In the genomic region with DNA sequence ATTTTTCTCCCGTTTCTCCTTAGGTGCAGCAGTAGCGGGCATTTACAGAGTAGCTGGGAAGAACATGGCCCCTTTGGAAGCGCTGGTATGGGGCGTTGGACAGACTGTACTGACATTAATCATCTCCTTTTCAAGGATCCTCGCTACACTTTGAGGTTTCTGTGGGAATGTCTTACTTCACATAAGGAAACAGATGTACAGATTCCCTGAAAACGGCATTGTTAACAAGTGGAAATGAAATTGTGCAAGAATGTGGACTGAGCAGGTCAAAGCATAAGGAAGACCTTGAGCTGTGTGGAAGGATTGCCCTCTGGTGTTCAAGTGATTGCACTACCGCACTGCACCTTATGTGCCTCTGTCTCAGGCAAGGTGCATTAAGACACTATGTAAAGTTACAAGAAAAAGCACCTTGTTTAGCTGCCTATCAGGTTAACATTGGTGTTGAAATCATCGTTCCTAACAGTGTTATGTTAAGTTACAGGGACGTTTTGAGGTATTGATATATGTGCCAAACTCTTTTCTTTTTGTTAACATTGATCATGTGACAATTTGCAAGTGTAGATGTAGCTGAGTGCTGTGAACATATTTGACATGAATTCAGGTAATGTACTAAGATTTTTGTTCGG, we compare ENCODE assay signal across 8 cellular contexts. TPM values are rescaled to one million over a fixed set of nuclear protein-coding genes. Genes with fewer than 3 reads are reported as not detected.
DNase-seq lines count a peak whose midpoint lies in the region; ATAC-seq and TF ChIP-seq lines count a peak whose summit lies in the region.

No MANE protein-coding gene starts in this region.

- no peaks in the 10 kb centered on the region for H3K9me3 Mint-ChIP-seq in CD4-positive, CD25-positive, alpha-beta regulatory T cell
- no peaks in the 10 kb centered on the region for H3K9me3 Mint-ChIP-seq in stimulated activated memory B cell treated with anti-CD40 and anti-IgM and Interleukin-4, amounts not matched to agents 10 μg/mL and 1 μg/mL and 100 μg/mL, for 72 hours

- H3K36me3 ChIP-seq in CD4-positive, CD25-positive, alpha-beta regulatory T cell (ENCODE audit: control insufficient read depth, insufficient read depth, low read length): no peaks in the 10 kb centered on the region

- H3K27me3 Mint-ChIP-seq in CD4-positive, CD25-positive, alpha-beta regulatory T cell: peaks cover 11% of the 10 kb centered on the region
- H3K27me3 Mint-ChIP-seq in stimulated activated memory B cell treated with anti-CD40 and anti-IgM and Interleukin-4, amounts not matched to agents 10 μg/mL and 1 μg/mL and 100 μg/mL, for 72 hours: no peaks in the 10 kb centered on the region

- no peak overlapping the region for H3K27ac ChIP-seq in CD4-positive, CD25-positive, alpha-beta regulatory T cell (ENCODE audit: insufficient read depth, low read length, poor library complexity, severe bottlenecking)
- H3K27ac ChIP-seq in dorsolateral prefrontal cortex: peak overlapping the region in 1 of 59 donors; percentile 37

- peak; percentile 83 to 87 for ATAC-seq in CD4-positive, CD25-positive, alpha-beta regulatory T cell (ENCODE audit: low read depth in 2 of 2)
- ATAC-seq in GM19023 (IDR thresholded peaks at IDR 0.05; ENCODE audit: unreplicated experiment) (peak; percentile 98), HG03103 (IDR thresholded peaks at IDR 0.05; ENCODE audit: low read depth, unreplicated experiment) (peak; percentile 90)
- ATAC-seq in activated CD4-positive, CD25-positive, alpha-beta regulatory T cell treated with anti-CD3 and anti-CD28 coated beads, Interleukin-2, amount 50 U/mL, for 24 hours: peak; percentile 79 to 88
- peak; percentile 90 for ATAC-seq in stimulated activated memory B cell treated with anti-CD40 and anti-IgM and Interleukin-4, amounts not matched to agents 10 μg/mL and 1 μg/mL and 100 μg/mL, for 72 hours

- peak; percentile 12 to 81 (median 44) for DNase-seq in CD4-positive, CD25-positive, alpha-beta regulatory T cell
- DNase-seq in NCI-H446 treated with DMSO at 0.1 percent for 48 hours (lab: John Stamatoyannopoulos, UW) (peak; percentile 29), dorsolateral prefrontal cortex (peak in 7 of 10 donors; percentile 34 to 66 (median 51)), medulla oblongata (ENCODE audit: extremely low spot score) (peak; percentile 85)

- H3K4me3 ChIP-seq in CD4-positive, CD25-positive, alpha-beta regulatory T cell (ENCODE audit: low read depth, low read length): no peak overlapping the region
- H3K4me3 ChIP-seq in dorsolateral prefrontal cortex: peak overlapping the region in 2 of 59 donors; percentile 12 to 14

- no peaks in the 10 kb centered on the region for H3K4me1 ChIP-seq in CD4-positive, CD25-positive, alpha-beta regulatory T cell (ENCODE audit: control insufficient read depth, insufficient read depth, low read length, poor library complexity, severe bottlenecking)

- peak; percentile 53 to 92 (median 84) for TF ChIP-seq CTCF in dorsolateral prefrontal cortex (IDR thresholded peaks at IDR 0.05 in 54 of 56, conservative IDR thresholded peaks at IDR 0.05 in 2 of 56; ENCODE audit: low read depth in 1 of 56, partially characterized antibody in 56 of 56)

- H3K4me3 Mint-ChIP-seq in CD4-positive, CD25-positive, alpha-beta regulatory T cell: no peak overlapping the region
- H3K4me3 Mint-ChIP-seq in stimulated activated memory B cell treated with anti-CD40 and anti-IgM and Interleukin-4, amounts not matched to agents 10 μg/mL and 1 μg/mL and 100 μg/mL, for 72 hours: no peak overlapping the region

- peaks cover 2% of the 10 kb centered on the region for H3K27me3 ChIP-seq in CD4-positive, CD25-positive, alpha-beta regulatory T cell (ENCODE audit: control insufficient read depth, insufficient read depth, low read length)
- no peaks in the 10 kb centered on the region for H3K27me3 ChIP-seq in dorsolateral prefrontal cortex

- no peaks in the 10 kb centered on the region for H3K4me1 Mint-ChIP-seq in CD4-positive, CD25-positive, alpha-beta regulatory T cell
- no peaks in the 10 kb centered on the region for H3K4me1 Mint-ChIP-seq in stimulated activated memory B cell treated with anti-CD40 and anti-IgM and Interleukin-4, amounts not matched to agents 10 μg/mL and 1 μg/mL and 100 μg/mL, for 72 hours

- H3K9me3 ChIP-seq in CD4-positive, CD25-positive, alpha-beta regulatory T cell (ENCODE audit: control insufficient read depth in 2 of 2, low read length in 2 of 2): no peaks in the 10 kb centered on the region

- H3K27ac Mint-ChIP-seq in CD4-positive, CD25-positive, alpha-beta regulatory T cell: no peak overlapping the region
- H3K27ac Mint-ChIP-seq in stimulated activated memory B cell treated with anti-CD40 and anti-IgM and Interleukin-4, amounts not matched to agents 10 μg/mL and 1 μg/mL and 100 μg/mL, for 72 hours: no peak overlapping the region

- intact Hi-C loops in dorsolateral prefrontal cortex (cut with DNase I): loop anchor here in 1 of 2 donors (5.0 to 10.0 kb wide), 2 partner anchors 38 to 341 kb away; partner anchors contain the start of genes NEDD9 and TMEM170B

- no peaks in the 10 kb centered on the region for H3K36me3 Mint-ChIP-seq in CD4-positive, CD25-positive, alpha-beta regulatory T cell
- peaks cover 9% of the 10 kb centered on the region for H3K36me3 Mint-ChIP-seq in stimulated activated memory B cell treated with anti-CD40 and anti-IgM and Interleukin-4, amounts not matched to agents 10 μg/mL and 1 μg/mL and 100 μg/mL, for 72 hours

RNA-seq across cellular contexts. Expression of gene TMEM170B, which starts 38.0 kb away (rescaled TPM):
- 0.27 TPM for total RNA-seq in CD4-positive, CD25-positive, alpha-beta regulatory T cell
- polyA plus RNA-seq in CD4-positive, CD25-positive, alpha-beta regulatory T cell: under 1 TPM in 3 of 4 donors, not detected in 1; 0.06 to 0.26 (median 0.16) TPM
- 10 to 100 TPM; 19.1 to 53.1 (median 33.6) TPM for total RNA-seq in dorsolateral prefrontal cortex

Comparison
In these comparisons a context has a peak if more than half of its experiments do, and no peak if none do; other contexts are left out.
1. DNase-seq: peak in every context shown above with its lines; median percentile 85 in medulla oblongata; 51 in dorsolateral prefrontal cortex; 44 in CD4-positive, CD25-positive, alpha-beta regulatory T cell; 29 in NCI-H446 treated with DMSO at 0.1 percent for 48 hours.
2. RNA of gene TMEM170B, which starts 38.0 kb away (total RNA-seq): 19.1 to 53.1 TPM in dorsolateral prefrontal cortex; 0.27 TPM in CD4-positive, CD25-positive, alpha-beta regulatory T cell (single experiment); every median in the first group is over 10 times any median in the second.
3. Peak in every context shown above with its lines, with median percentiles within 50 percentile points of each other: ATAC-seq.